1 cellular context compared by ENCODE assay signal in the genomic region with DNA sequence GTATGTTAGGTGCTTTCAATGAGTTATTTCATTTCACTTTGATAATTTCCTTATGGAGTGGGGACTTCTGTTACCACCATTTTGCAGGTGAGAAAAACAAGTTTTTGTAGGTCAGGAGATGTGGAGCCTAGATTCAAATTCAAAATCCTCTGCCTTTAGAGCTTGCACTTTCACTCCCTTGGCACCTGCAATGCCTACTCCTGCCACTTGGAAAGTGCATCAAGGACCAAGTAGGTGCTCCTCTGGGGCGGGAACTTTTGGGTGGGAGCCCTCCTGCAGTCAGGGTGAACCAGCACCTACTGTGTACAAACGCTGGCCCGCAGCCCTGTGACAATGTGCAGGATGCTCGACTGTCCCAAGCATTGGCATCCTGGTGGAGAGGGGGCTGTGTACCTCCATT.
TF ChIP-seq lines count a peak whose summit lies in the region.

No MANE protein-coding gene starts in this region.

TF ChIP-seq in H1, 55 proteins besides CTCF, POLR2A, EP300 and RAD21 (continued from another document):
- no peak for TF ChIP-seq KDM1A (IDR thresholded peaks at IDR 0.05; ENCODE audit: borderline replicate concordance, low read length)
- TF ChIP-seq CHD2 (IDR thresholded peaks at IDR 0.05; ENCODE audit: low read length), result no peak
- TF ChIP-seq SIRT6 (IDR thresholded peaks at IDR 0.05; ENCODE audit: low read length), result no peak
- no peak for TF ChIP-seq JUND (IDR thresholded peaks at IDR 0.05; ENCODE audit: low read length)
- no peak for TF ChIP-seq GTF2F1 (IDR thresholded peaks at IDR 0.05; ENCODE audit: borderline replicate concordance, low read depth, low read length)
- no peak for TF ChIP-seq TCF12 (IDR thresholded peaks at IDR 0.05; ENCODE audit: low read depth, low read length)
- TF ChIP-seq EZH2 (IDR thresholded peaks at IDR 0.05; ENCODE audit: low read depth, low read length, severe bottlenecking), result no peak
- no peak for TF ChIP-seq SRF (IDR thresholded peaks at IDR 0.05; ENCODE audit: low read depth, low read length)
- TF ChIP-seq TAF1 (IDR thresholded peaks at IDR 0.05; ENCODE audit: low read depth, low read length), result no peak
- TF ChIP-seq POLR2AphosphoS5 (IDR thresholded peaks at IDR 0.05; ENCODE audit: low read depth, low read length), result no peak
TF ChIP-seq in H1: peak in this region for 0.
